1 cellular context compared by ENCODE assay signal in genomic region chr17:42002792-42003301, GRCh38.
TF ChIP-seq lines count a peak whose summit lies in the region.

No MANE protein-coding gene starts in this region.

TF ChIP-seq in HepG2, 621 proteins besides CTCF, POLR2A, EP300 and RAD21 (continues in another document):
- 0 out of 2 replicates have a peak, but pooled peaks have one; percentile 15 for TF ChIP-seq ATF1 (CRISPR knock-in tag; IDR thresholded peaks at IDR 0.05)
- TF ChIP-seq CREM (IDR thresholded peaks at IDR 0.05), result peak; percentile 39; the same call in 1 of the 2 replicates
- no peak for TF ChIP-seq CREM (CRISPR knock-in tag; IDR thresholded peaks at IDR 0.05)
- no peak for TF ChIP-seq GATAD1 (CRISPR knock-in tag; IDR thresholded peaks at IDR 0.05)
- TF ChIP-seq FOXA1 (IDR thresholded peaks at IDR 0.05), result no peak
- peak; percentile 69 for TF ChIP-seq FOXA1 (CRISPR knock-in tag; IDR thresholded peaks at IDR 0.05)
- no peak for TF ChIP-seq ZNF878 (CRISPR knock-in tag; IDR thresholded peaks at IDR 0.05)
- no peak for TF ChIP-seq SNAI1 (CRISPR knock-in tag; IDR thresholded peaks at IDR 0.05; ENCODE audit: borderline replicate concordance)
- TF ChIP-seq ZBTB8A (CRISPR knock-in tag; IDR thresholded peaks at IDR 0.05; ENCODE audit: borderline replicate concordance, low read depth), result no peak
- TF ChIP-seq, protein P1, sequence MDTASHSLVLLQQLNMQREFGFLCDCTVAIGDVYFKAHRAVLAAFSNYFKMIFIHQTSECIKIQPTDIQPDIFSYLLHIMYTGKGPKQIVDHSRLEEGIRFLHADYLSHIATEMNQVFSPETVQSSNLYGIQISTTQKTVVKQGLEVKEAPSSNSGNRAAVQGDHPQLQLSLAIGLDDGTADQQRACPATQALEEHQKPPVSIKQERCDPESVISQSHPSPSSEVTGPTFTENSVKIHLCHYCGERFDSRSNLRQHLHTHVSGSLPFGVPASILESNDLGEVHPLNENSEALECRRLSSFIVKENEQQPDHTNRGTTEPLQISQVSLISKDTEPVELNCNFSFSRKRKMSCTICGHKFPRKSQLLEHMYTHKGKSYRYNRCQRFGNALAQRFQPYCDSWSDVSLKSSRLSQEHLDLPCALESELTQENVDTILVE (CRISPR knock-in tag; IDR thresholded peaks at IDR 0.05), result peak; percentile 32; the same call in 1 of the 2 replicates
- TF ChIP-seq SOX13 (IDR thresholded peaks at IDR 0.05), result no peak
- TF ChIP-seq SOX13 (CRISPR knock-in tag; conservative IDR thresholded peaks at IDR 0.05 in 1 of 2, IDR thresholded peaks at IDR 0.05 in 1 of 2), result peak in 1 of 2 experiments; percentile 74; a peak in 2 of 4 replicates
- TF ChIP-seq ZBTB21 (CRISPR knock-in tag; IDR thresholded peaks at IDR 0.05), result no peak
- TF ChIP-seq HMG20A (CRISPR knock-in tag; IDR thresholded peaks at IDR 0.05; ENCODE audit: borderline replicate concordance), result no peak
- TF ChIP-seq TSC22D2 (CRISPR knock-in tag; IDR thresholded peaks at IDR 0.05; ENCODE audit: borderline replicate concordance), result no peak
- 0 out of 2 replicates have a peak, but pooled peaks have one; percentile 17 for TF ChIP-seq RXRB (CRISPR knock-in tag; IDR thresholded peaks at IDR 0.05; ENCODE audit: borderline replicate concordance)
- no peak for TF ChIP-seq MTA3 (CRISPR knock-in tag; IDR thresholded peaks at IDR 0.05)
- TF ChIP-seq ZNF207 (IDR thresholded peaks at IDR 0.05; ENCODE audit: borderline replicate concordance), result no peak
- no peak for TF ChIP-seq ZNF773 (CRISPR knock-in tag; IDR thresholded peaks at IDR 0.05; ENCODE audit: borderline replicate concordance)
- 0 out of 2 replicates have a peak, but pooled peaks have one; percentile 25 for TF ChIP-seq ZGPAT (CRISPR knock-in tag; IDR thresholded peaks at IDR 0.05)
- TF ChIP-seq FOXK1 (CRISPR knock-in tag; IDR thresholded peaks at IDR 0.05; ENCODE audit: borderline replicate concordance, low read depth), result 0 out of 2 replicates have a peak, but pooled peaks have one; percentile 13
- no peak for TF ChIP-seq ZNF652 (CRISPR knock-in tag; IDR thresholded peaks at IDR 0.05; ENCODE audit: borderline replicate concordance, low read depth)
- no peak for TF ChIP-seq ZNF30 (CRISPR knock-in tag; IDR thresholded peaks at IDR 0.05)
- TF ChIP-seq, protein P2, sequence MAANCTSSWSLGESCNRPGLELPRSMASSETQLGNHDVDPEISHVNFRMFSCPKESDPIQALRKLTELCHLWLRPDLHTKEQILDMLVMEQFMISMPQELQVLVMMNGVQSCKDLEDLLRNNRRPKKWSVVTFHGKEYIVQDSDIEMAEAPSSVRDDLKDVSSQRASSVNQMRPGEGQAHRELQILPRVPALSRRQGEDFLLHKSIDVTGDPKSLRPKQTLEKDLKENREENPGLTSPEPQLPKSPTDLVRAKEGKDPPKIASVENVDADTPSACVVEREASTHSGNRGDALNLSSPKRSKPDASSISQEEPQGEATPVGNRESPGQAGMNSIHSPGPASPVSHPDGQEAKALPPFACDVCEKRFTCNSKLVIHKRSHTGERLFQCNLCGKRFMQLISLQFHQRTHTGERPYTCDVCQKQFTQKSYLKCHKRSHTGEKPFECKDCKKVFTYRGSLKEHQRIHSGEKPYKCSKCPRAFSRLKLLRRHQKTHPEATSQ (CRISPR knock-in tag; IDR thresholded peaks at IDR 0.05; ENCODE audit: borderline replicate concordance), result 0 out of 2 replicates have a peak, but pooled peaks have one; percentile 60
- TF ChIP-seq, protein P3, sequence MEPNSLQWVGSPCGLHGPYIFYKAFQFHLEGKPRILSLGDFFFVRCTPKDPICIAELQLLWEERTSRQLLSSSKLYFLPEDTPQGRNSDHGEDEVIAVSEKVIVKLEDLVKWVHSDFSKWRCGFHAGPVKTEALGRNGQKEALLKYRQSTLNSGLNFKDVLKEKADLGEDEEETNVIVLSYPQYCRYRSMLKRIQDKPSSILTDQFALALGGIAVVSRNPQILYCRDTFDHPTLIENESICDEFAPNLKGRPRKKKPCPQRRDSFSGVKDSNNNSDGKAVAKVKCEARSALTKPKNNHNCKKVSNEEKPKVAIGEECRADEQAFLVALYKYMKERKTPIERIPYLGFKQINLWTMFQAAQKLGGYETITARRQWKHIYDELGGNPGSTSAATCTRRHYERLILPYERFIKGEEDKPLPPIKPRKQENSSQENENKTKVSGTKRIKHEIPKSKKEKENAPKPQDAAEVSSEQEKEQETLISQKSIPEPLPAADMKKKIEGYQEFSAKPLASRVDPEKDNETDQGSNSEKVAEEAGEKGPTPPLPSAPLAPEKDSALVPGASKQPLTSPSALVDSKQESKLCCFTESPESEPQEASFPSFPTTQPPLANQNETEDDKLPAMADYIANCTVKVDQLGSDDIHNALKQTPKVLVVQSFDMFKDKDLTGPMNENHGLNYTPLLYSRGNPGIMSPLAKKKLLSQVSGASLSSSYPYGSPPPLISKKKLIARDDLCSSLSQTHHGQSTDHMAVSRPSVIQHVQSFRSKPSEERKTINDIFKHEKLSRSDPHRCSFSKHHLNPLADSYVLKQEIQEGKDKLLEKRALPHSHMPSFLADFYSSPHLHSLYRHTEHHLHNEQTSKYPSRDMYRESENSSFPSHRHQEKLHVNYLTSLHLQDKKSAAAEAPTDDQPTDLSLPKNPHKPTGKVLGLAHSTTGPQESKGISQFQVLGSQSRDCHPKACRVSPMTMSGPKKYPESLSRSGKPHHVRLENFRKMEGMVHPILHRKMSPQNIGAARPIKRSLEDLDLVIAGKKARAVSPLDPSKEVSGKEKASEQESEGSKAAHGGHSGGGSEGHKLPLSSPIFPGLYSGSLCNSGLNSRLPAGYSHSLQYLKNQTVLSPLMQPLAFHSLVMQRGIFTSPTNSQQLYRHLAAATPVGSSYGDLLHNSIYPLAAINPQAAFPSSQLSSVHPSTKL (CRISPR knock-in tag; IDR thresholded peaks at IDR 0.05), result peak; percentile 80
- no peak for TF ChIP-seq ZNF691 (CRISPR knock-in tag; IDR thresholded peaks at IDR 0.05; ENCODE audit: borderline replicate concordance, low read depth)
- no peak for TF ChIP-seq ZC3H13 (CRISPR knock-in tag; IDR thresholded peaks at IDR 0.05)
- TF ChIP-seq KDM5B (CRISPR knock-in tag; IDR thresholded peaks at IDR 0.05; ENCODE audit: borderline replicate concordance), result no peak
- TF ChIP-seq KLF6 (CRISPR knock-in tag; IDR thresholded peaks at IDR 0.05), result no peak
- TF ChIP-seq FLYWCH1 (CRISPR knock-in tag; IDR thresholded peaks at IDR 0.05), result no peak
- TF ChIP-seq ZNF670 (CRISPR knock-in tag; IDR thresholded peaks at IDR 0.05; ENCODE audit: borderline replicate concordance), result no peak
- TF ChIP-seq ZBTB34 (CRISPR knock-in tag; IDR thresholded peaks at IDR 0.05), result peak; percentile 57; the same call in 1 of the 2 replicates
- no peak for TF ChIP-seq ZBTB37 (CRISPR knock-in tag; IDR thresholded peaks at IDR 0.05)
- no peak for TF ChIP-seq PRPF4 (IDR thresholded peaks at IDR 0.05; ENCODE audit: low read depth, low read length, poor library complexity, severe bottlenecking)
- no peak for TF ChIP-seq ZBTB49 (CRISPR knock-in tag; IDR thresholded peaks at IDR 0.05; ENCODE audit: borderline replicate concordance)
- no peak for TF ChIP-seq NFYB (CRISPR knock-in tag; IDR thresholded peaks at IDR 0.05)
- no peak for TF ChIP-seq RNF2 (conservative IDR thresholded peaks at IDR 0.05; ENCODE audit: low read depth)
- no peak for TF ChIP-seq PHB2 (IDR thresholded peaks at IDR 0.05; ENCODE audit: partially characterized antibody)
- TF ChIP-seq PHF21A (CRISPR knock-in tag; IDR thresholded peaks at IDR 0.05), result peak; percentile 46; the same call in 1 of the 2 replicates
- no peak for TF ChIP-seq BCLAF1 (IDR thresholded peaks at IDR 0.05)
- TF ChIP-seq MIER3 (CRISPR knock-in tag; IDR thresholded peaks at IDR 0.05; ENCODE audit: borderline replicate concordance), result no peak; the same call in 1 of the 2 replicates
- TF ChIP-seq SATB2 (CRISPR knock-in tag; IDR thresholded peaks at IDR 0.05), result no peak
- TF ChIP-seq KMT2B (CRISPR knock-in tag; IDR thresholded peaks at IDR 0.05), result no peak
- TF ChIP-seq ZNF569 (CRISPR knock-in tag; IDR thresholded peaks at IDR 0.05; ENCODE audit: borderline replicate concordance), result no peak
- peak; percentile 49 for TF ChIP-seq ASH2L (IDR thresholded peaks at IDR 0.05; ENCODE audit: insufficient read length, low read depth, low read length)
- TF ChIP-seq, protein P4, sequence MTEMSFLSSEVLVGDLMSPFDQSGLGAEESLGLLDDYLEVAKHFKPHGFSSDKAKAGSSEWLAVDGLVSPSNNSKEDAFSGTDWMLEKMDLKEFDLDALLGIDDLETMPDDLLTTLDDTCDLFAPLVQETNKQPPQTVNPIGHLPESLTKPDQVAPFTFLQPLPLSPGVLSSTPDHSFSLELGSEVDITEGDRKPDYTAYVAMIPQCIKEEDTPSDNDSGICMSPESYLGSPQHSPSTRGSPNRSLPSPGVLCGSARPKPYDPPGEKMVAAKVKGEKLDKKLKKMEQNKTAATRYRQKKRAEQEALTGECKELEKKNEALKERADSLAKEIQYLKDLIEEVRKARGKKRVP (CRISPR knock-in tag; IDR thresholded peaks at IDR 0.05), result 0 out of 4 replicates have a peak, but pooled peaks of 1 of the 2 experiments have one; percentile 6
- peak; percentile 72 for TF ChIP-seq HNF4A (CRISPR knock-in tag; IDR thresholded peaks at IDR 0.05)
- TF ChIP-seq CENPX (CRISPR knock-in tag; IDR thresholded peaks at IDR 0.05), result no peak
- 0 out of 2 replicates have a peak, but pooled peaks have one; percentile 6 for TF ChIP-seq RARA (CRISPR knock-in tag; IDR thresholded peaks at IDR 0.05)
